In the genomic region with DNA sequence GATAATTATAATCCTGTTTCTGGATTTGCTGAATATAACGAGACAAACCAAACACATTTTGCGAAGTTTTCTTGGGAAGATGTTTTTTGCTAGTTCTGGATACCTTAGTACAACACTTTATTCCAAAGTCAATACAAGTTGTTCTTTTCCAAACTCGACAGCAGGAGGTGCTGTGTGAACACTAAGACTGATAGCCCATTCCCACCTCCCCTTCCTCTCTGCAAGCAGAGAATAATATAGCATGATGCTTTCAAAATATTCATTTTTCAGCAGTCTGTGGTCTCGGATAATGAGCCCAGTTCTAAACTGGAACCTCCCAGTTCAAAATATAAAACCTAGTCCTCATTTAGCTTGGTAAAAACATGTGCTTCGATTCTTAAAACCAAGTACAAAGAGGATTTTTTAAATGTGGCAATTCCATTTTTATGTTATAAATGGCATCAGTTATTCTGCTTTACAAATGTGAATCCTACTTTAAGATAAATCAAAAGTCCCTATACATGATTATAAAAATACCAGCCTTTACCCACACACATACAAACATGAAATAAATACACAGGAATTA, we compare ENCODE assay signal across 9 cellular contexts.
DNase-seq lines count a peak whose midpoint lies in the region; ATAC-seq and TF ChIP-seq lines count a peak whose summit lies in the region.
"Had no signal": no experiment of that assay in that cellular context is flagged by ENCODE, and none has a peak within 500 bp of the region (broad histone marks: within the 10 kb centered on the region; RNA-seq: fewer than 3 reads in every experiment).

No MANE protein-coding gene starts in this region.

- no peaks in the 10 kb centered on the region for H3K9me2 ChIP-seq in HCT116 (ENCODE audit: insufficient read depth)

- no peak overlapping the region for H3K9ac ChIP-seq in HCT116 (ENCODE audit: low read length)

- ATAC-seq in HCT116: peak; percentile 80
- no peak for ATAC-seq in HG02759 (IDR thresholded peaks at IDR 0.05; ENCODE audit: unreplicated experiment)
- no peak for ATAC-seq in GM18861 (IDR thresholded peaks at IDR 0.05; ENCODE audit: unreplicated experiment)

- BruUV-seq in HCT116 (replicated peaks; lab: Mats Ljungman, UMichigan): no TSS peak

- intact Hi-C loops in HCT116 (cut with micrococcal nuclease): loop anchor here (1.0 to 10.0 kb wide), 4 partner anchors 244 to 932 kb away; no protein-coding TSS in a partner anchor

- H3K36me3 ChIP-seq in HCT116 (ENCODE audit: control insufficient read depth in 1 of 2, insufficient read depth in 2 of 2, low read length in 2 of 2): no peaks in the 10 kb centered on the region
- H3K36me3 ChIP-seq: SJSA1 had no signal

- no peaks in the 10 kb centered on the region for H3K9me3 ChIP-seq in HCT116 (ENCODE audit: control insufficient read depth in 1 of 2, insufficient read depth in 1 of 2, low read depth in 1 of 2, low read length in 2 of 2)
- H3K9me3 ChIP-seq: SJSA1 had no signal

- no peaks in the 10 kb centered on the region for H3K79me2 ChIP-seq in HCT116 (ENCODE audit: insufficient read depth, low read length)

- no peaks in the 10 kb centered on the region for H3K27me3 ChIP-seq in HCT116 (ENCODE audit: insufficient read depth, low read length)
- H3K27me3 ChIP-seq: SJSA1 had no signal

- peak; percentile 33 for DNase-seq in DMS153 (lab: John Stamatoyannopoulos, UW)
- DNase-seq in HCT116 (ENCODE audit: low read depth, low spot score): peak; percentile 59
- peak; percentile 92 for DNase-seq in NCI-H69 (lab: John Stamatoyannopoulos, UW)
- DNase-seq in astrocyte of the spinal cord (ENCODE audit: low read depth, low spot score): peak; percentile 50
- DNase-seq in lung microvascular endothelial cell (ENCODE audit: low read depth in 2 of 2): peak; percentile 49 to 69
- DNase-seq in activated T-cell treated with anti-CD3 and anti-CD28 coated beads, Interleukin-2, amount 50 U/mL, for 48 hours: no peak

- TF ChIP-seq RAD21 in HCT116 (IDR thresholded peaks at IDR 0.05; ENCODE audit: low read depth): peak; percentile 72

- no peak overlapping the region for H3K4me2 ChIP-seq in HCT116 (ENCODE audit: low read length)

- TF ChIP-seq CTCF in HCT116 (IDR thresholded peaks at IDR 0.05 in 2 of 3, conservative IDR thresholded peaks at IDR 0.05 in 1 of 3; ENCODE audit: borderline replicate concordance in 1 of 3, insufficient read depth in 1 of 3, low read depth in 2 of 3, low read length in 2 of 3) (peak; percentile 48 to 72 (median 62); a peak in 5 of 6 replicates), astrocyte of the spinal cord (IDR thresholded peaks at IDR 0.05; ENCODE audit: low read depth, low read length) (peak; percentile 63)

- H4K20me1 ChIP-seq in HCT116 (ENCODE audit: insufficient read depth): 0 out of 2 replicates have a peak, but pooled peaks cover 3% of the 10 kb centered on the region

- H3K4me3 ChIP-seq in HCT116 (replicated peaks in 1 of 2; ENCODE audit: low read depth in 1 of 2, low read length in 2 of 2) (no peak overlapping the region), astrocyte of the spinal cord (ENCODE audit: low read depth, low read length) (no peak overlapping the region)
- H3K4me3 ChIP-seq: SJSA1 had no signal

- H3K4me1 ChIP-seq in HCT116 (ENCODE audit: control insufficient read depth in 1 of 2, insufficient read depth in 2 of 2, low read length in 2 of 2): no peaks in the 10 kb centered on the region
- H3K4me1 ChIP-seq: SJSA1 had no signal

- H3K27ac ChIP-seq in HCT116 (ENCODE audit: low read depth, low read length): no peak overlapping the region
- H3K27ac ChIP-seq: SJSA1 had no signal

- POLR2A ChIA-PET in HCT116 (lab: Charles Lee): no interaction called here

- H2AFZ ChIP-seq in HCT116 (ENCODE audit: low read depth, low read length, poor library complexity, severe bottlenecking): peak overlapping the region; percentile 82

- RAD21 ChIA-PET in HCT116 (lab: Charles Lee; ENCODE audit: low non-redundant PET in 1 of 2, low total read pairs in 2 of 2, uncharacterized antibody in 2 of 2, unreplicated experiment in 2 of 2): no interaction called here

- CTCF ChIA-PET in HCT116 (lab: Charles Lee): interaction anchor here (1.2 to 3.2 kb wide), 6 partner anchors 134 to 936 kb away, joined by 3 to 17 read pairs (median 8); no protein-coding TSS in a partner anchor

- TF ChIP-seq POLR2A in HCT116 (IDR thresholded peaks at IDR 0.05; ENCODE audit: borderline replicate concordance, extremely low read depth, insufficient read depth, insufficient read length): no peak

- in situ Hi-C loops in astrocyte of the spinal cord (cut with HindIII; ENCODE audit: low sequenced_read_pairs): no loop called here

TF ChIP-seq in HCT116, 20 proteins besides CTCF, POLR2A, EP300 and RAD21:
- TF ChIP-seq, protein P1, sequence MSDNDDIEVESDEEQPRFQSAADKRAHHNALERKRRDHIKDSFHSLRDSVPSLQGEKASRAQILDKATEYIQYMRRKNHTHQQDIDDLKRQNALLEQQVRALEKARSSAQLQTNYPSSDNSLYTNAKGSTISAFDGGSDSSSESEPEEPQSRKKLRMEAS (IDR thresholded peaks at IDR 0.05): no peak
- TF ChIP-seq, protein P2, sequence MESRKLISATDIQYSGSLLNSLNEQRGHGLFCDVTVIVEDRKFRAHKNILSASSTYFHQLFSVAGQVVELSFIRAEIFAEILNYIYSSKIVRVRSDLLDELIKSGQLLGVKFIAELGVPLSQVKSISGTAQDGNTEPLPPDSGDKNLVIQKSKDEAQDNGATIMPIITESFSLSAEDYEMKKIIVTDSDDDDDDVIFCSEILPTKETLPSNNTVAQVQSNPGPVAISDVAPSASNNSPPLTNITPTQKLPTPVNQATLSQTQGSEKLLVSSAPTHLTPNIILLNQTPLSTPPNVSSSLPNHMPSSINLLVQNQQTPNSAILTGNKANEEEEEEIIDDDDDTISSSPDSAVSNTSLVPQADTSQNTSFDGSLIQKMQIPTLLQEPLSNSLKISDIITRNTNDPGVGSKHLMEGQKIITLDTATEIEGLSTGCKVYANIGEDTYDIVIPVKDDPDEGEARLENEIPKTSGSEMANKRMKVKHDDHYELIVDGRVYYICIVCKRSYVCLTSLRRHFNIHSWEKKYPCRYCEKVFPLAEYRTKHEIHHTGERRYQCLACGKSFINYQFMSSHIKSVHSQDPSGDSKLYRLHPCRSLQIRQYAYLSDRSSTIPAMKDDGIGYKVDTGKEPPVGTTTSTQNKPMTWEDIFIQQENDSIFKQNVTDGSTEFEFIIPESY (IDR thresholded peaks at IDR 0.05; ENCODE audit: extremely low read depth, insufficient replicate concordance, low read length): no peak
- TF ChIP-seq SP1 (IDR thresholded peaks at IDR 0.05; ENCODE audit: low read depth) (no peak), ZNF274 (IDR thresholded peaks at IDR 0.05; ENCODE audit: low read depth, low read length) (no peak), ELF1 (IDR thresholded peaks at IDR 0.05; ENCODE audit: borderline replicate concordance, low read depth) (no peak), JUND (IDR thresholded peaks at IDR 0.05) (no peak), FOSL1 (IDR thresholded peaks at IDR 0.05; ENCODE audit: low read depth) (no peak), EZH2 (IDR thresholded peaks at IDR 0.05) (no peak), POLR2AphosphoS5 (IDR thresholded peaks at IDR 0.05; ENCODE audit: low read depth, low read length) (no peak), CBX3 (IDR thresholded peaks at IDR 0.05; ENCODE audit: low read depth) (no peak), EZH2phosphoT487 (IDR thresholded peaks at IDR 0.05; ENCODE audit: borderline replicate concordance) (no peak)

Comparison
In these comparisons a context has a peak if more than half of its experiments do, and no peak if none do; other contexts are left out.
1. DNase-seq: peak in DMS153 (single experiment), HCT116 (single experiment), NCI-H69 (single experiment), astrocyte of the spinal cord (single experiment) and lung microvascular endothelial cell (2 of 2); none in activated T-cell treated with anti-CD3 and anti-CD28 coated beads, Interleukin-2, amount 50 U/mL, for 48 hours (0 of 2).